8 cellular contexts compared by ENCODE assay signal in genomic region chr21:36104306-36105300, GRCh38. TPM values are rescaled to one million over a fixed set of nuclear protein-coding genes. Genes with fewer than 3 reads are reported as not detected.
DNase-seq lines count a peak whose midpoint lies in the region; ATAC-seq, FAIRE-seq and TF ChIP-seq lines count a peak whose summit lies in the region.

No MANE protein-coding gene starts in this region.

- H3K4me3 ChIP-seq in KMS-11 (IDR thresholded peaks at IDR 0.05; ENCODE audit: insufficient read depth, low read depth, low read length) (no peak overlapping the region), endothelial cell of umbilical vein (replicated peaks in 1 of 3; ENCODE audit: insufficient read depth in 1 of 3, low read depth in 1 of 3, low read length in 3 of 3) (no peak overlapping the region)

- TF ChIP-seq CTCF in KMS-11 (conservative IDR thresholded peaks at IDR 0.05; ENCODE audit: low read depth, low read length) (peak; percentile 25; the same call in 1 of the 2 replicates), endothelial cell of umbilical vein (IDR thresholded peaks at IDR 0.05; ENCODE audit: extremely low read depth in 1 of 2, insufficient read depth in 1 of 2, low read depth in 1 of 2, low read length in 2 of 2) (peak; percentile 55 to 68)

- intact Hi-C loops in endothelial cell of umbilical vein (cut with micrococcal nuclease): no loop called here

- POLR2A ChIA-PET in endothelial cell of umbilical vein (lab: Charles Lee): no interaction called here

- no peaks in the 10 kb centered on the region for H3K36me3 ChIP-seq in KMS-11 (ENCODE audit: insufficient read depth)
- H3K36me3 ChIP-seq in endothelial cell of umbilical vein (ENCODE audit: control insufficient read depth in 2 of 2, extremely low read depth in 1 of 2, insufficient read depth in 2 of 2, low read length in 2 of 2): no peaks in the 10 kb centered on the region

- no peaks in the 10 kb centered on the region for H3K9me3 ChIP-seq in endothelial cell of umbilical vein (replicated peaks; ENCODE audit: control insufficient read depth, insufficient read depth, low read length)

- no peaks in the 10 kb centered on the region for H3K9me1 ChIP-seq in endothelial cell of umbilical vein (replicated peaks; ENCODE audit: control insufficient read depth, extremely low read depth, insufficient read depth, low read length)

- H3K79me2 ChIP-seq in KMS-11 (ENCODE audit: insufficient read depth, low read depth): no peaks in the 10 kb centered on the region
- no peaks in the 10 kb centered on the region for H3K79me2 ChIP-seq in endothelial cell of umbilical vein (ENCODE audit: control insufficient read depth, insufficient read depth, low read length)

- H3K27ac ChIP-seq in KMS-11 (no peak overlapping the region), endothelial cell of umbilical vein (ENCODE audit: insufficient read depth, low read depth, low read length) (no peak overlapping the region)

- DNase-seq in activated CD8-positive, alpha-beta memory T cell treated with anti-CD3 and anti-CD28 coated beads for 1 hour (ENCODE audit: extremely low read depth in 1 of 2, low read depth in 1 of 2): peak; percentile 23 to 50
- peak; percentile 36 for DNase-seq in endothelial cell of umbilical vein (ENCODE audit: low read depth, low spot score)
- DNase-seq in mucosa of gallbladder (ENCODE audit: low spot score): peak; percentile 50
- peak; percentile 23 to 42 for DNase-seq in stimulated activated CD8-positive, alpha-beta memory T cell treated with anti-CD3 and anti-CD28 coated beads, Interleukin-7, amount 100 ng/mL, for 48 hours (ENCODE audit: extremely low read depth in 1 of 2, low read depth in 1 of 2)
- DNase-seq in SHP77 treated with DMSO at 0.1 percent for 48 hours (lab: John Stamatoyannopoulos, UW): no peak

- H3K9ac ChIP-seq in KMS-11 (no peak overlapping the region), endothelial cell of umbilical vein (replicated peaks; ENCODE audit: extremely low read depth, insufficient read depth, low read length) (no peak overlapping the region)

- FAIRE-seq in endothelial cell of umbilical vein (lab: Jason Lieb, UNC): no peak

- peaks cover 21% of the 10 kb centered on the region for H3K4me1 ChIP-seq in KMS-11 (ENCODE audit: low read depth, poor library complexity, severe bottlenecking)
- H3K4me1 ChIP-seq in endothelial cell of umbilical vein (ENCODE audit: control insufficient read depth, extremely low read depth, insufficient read depth, low read length): no peaks in the 10 kb centered on the region

- dilution Hi-C loops in endothelial cell of umbilical vein (cut with MboI; ENCODE audit: extremely low pct_ligation_motif_present, low sequenced_read_pairs): no loop called here

- no peak for TF ChIP-seq POLR2A in endothelial cell of umbilical vein (IDR thresholded peaks at IDR 0.05; ENCODE audit: low read depth, low read length)

- no peak overlapping the region for H3K4me2 ChIP-seq in KMS-11
- H3K4me2 ChIP-seq in endothelial cell of umbilical vein (ENCODE audit: insufficient read depth, low read length): peak overlapping the region; percentile 46

- H2AFZ ChIP-seq in KMS-11 (ENCODE audit: low read depth): no peak overlapping the region
- H2AFZ ChIP-seq in endothelial cell of umbilical vein (ENCODE audit: low read depth, low read length): no peak overlapping the region

- BruUV-seq in endothelial cell of umbilical vein (replicated peaks; lab: Mats Ljungman, UMichigan): no TSS peak

- ATAC-seq in HG02759 (IDR thresholded peaks at IDR 0.05; ENCODE audit: unreplicated experiment): no peak
- ATAC-seq in GM19023 (IDR thresholded peaks at IDR 0.05; ENCODE audit: unreplicated experiment): no peak

- H3K27me3 ChIP-seq in KMS-11 (ENCODE audit: insufficient read depth, low read depth) (no peaks in the 10 kb centered on the region), endothelial cell of umbilical vein (ENCODE audit: control insufficient read depth in 2 of 2, insufficient read depth in 2 of 2, low read length in 2 of 2) (peaks cover 38 to 48% of the 10 kb centered on the region in 2 experiments)

- H4K20me1 ChIP-seq in KMS-11 (ENCODE audit: insufficient read depth) (no peaks in the 10 kb centered on the region), endothelial cell of umbilical vein (replicated peaks; ENCODE audit: control insufficient read depth, extremely low read depth, insufficient read depth, low read length) (no peaks in the 10 kb centered on the region)

- CTCF ChIA-PET in endothelial cell of umbilical vein (lab: Charles Lee): interaction anchor here (0.6 to 1.4 kb wide), 22 partner anchors 9 to 1268 kb away, joined by 3 to 12 read pairs (median 4); partner anchors contain the start of genes CBR1 and SETD4

TF ChIP-seq in endothelial cell of umbilical vein, 7 proteins besides CTCF, POLR2A, EP300 and RAD21:
- no peak for TF ChIP-seq POLR2AphosphoS5 (IDR thresholded peaks at IDR 0.05; ENCODE audit: insufficient read depth, low read depth, low read length)
- no peak for TF ChIP-seq JUN (IDR thresholded peaks at IDR 0.05; ENCODE audit: borderline replicate concordance, insufficient read depth, insufficient read length, low read depth)
- TF ChIP-seq FOS (IDR thresholded peaks at IDR 0.05; ENCODE audit: borderline replicate concordance, insufficient read depth, low read length): no peak
- no peak for TF ChIP-seq MYC (IDR thresholded peaks at IDR 0.05; ENCODE audit: low read depth, low read length)
- TF ChIP-seq MAX (IDR thresholded peaks at IDR 0.05; ENCODE audit: insufficient read depth, insufficient read length): no peak
- no peak for TF ChIP-seq EZH2 (IDR thresholded peaks at IDR 0.05; ENCODE audit: borderline replicate concordance, low read depth, low read length, severe bottlenecking)
- no peak for TF ChIP-seq GATA2 (IDR thresholded peaks at IDR 0.05; ENCODE audit: insufficient read depth, insufficient read length, low read depth, low read length)

RNA-seq across cellular contexts. Expression of gene CBR3, which starts 30.3 kb away (rescaled TPM):
- 10.8 and 13.3 TPM in 2 replicates for total RNA-seq in endothelial cell of umbilical vein
- polyA plus RNA-seq in endothelial cell of umbilical vein: 8.5 and 9.7 TPM in 2 replicates
- 9.2 and 9.8 TPM in 2 replicates for polyA plus RNA-seq in endothelial cell of umbilical vein (2011; cell fraction: cytosol; rRNA removed)
- polyA plus RNA-seq in endothelial cell of umbilical vein (2011; cell fraction: nucleus; rRNA removed): 2.9 and 4.0 TPM in 2 replicates
- polyA plus RNA-seq in endothelial cell of umbilical vein (2012): 17.7 and 18.2 TPM in 2 replicates
- 4.0 and 5.8 TPM in 2 replicates for polyA minus RNA-seq in endothelial cell of umbilical vein
- 4.5 TPM for polyA minus RNA-seq in endothelial cell of umbilical vein (2011; cell fraction: cytosol; rRNA and poly(A)+ RNA removed)
- polyA minus RNA-seq in endothelial cell of umbilical vein (2011; cell fraction: nucleus; rRNA and poly(A)+ RNA removed): 0.77 and 2.6 TPM in 2 replicates
- total RNA-seq in mucosa of gallbladder: 4.8 TPM

RNA-seq across cellular contexts. Expression of gene CBR1, which starts 34.8 kb away (rescaled TPM):
- 37.2 and 41.3 TPM in 2 replicates for total RNA-seq in endothelial cell of umbilical vein
- polyA plus RNA-seq in endothelial cell of umbilical vein: 124 and 164 TPM in 2 replicates
- polyA plus RNA-seq in endothelial cell of umbilical vein (2011; cell fraction: cytosol; rRNA removed): 68.9 and 77.6 TPM in 2 replicates
- polyA plus RNA-seq in endothelial cell of umbilical vein (2011; cell fraction: nucleus; rRNA removed): 27.9 and 28.0 TPM in 2 replicates
- 42.1 and 46.3 TPM in 2 replicates for polyA plus RNA-seq in endothelial cell of umbilical vein (2012)
- 32.2 and 43.4 TPM in 2 replicates for polyA minus RNA-seq in endothelial cell of umbilical vein
- polyA minus RNA-seq in endothelial cell of umbilical vein (2011; cell fraction: cytosol; rRNA and poly(A)+ RNA removed): 87.5 TPM
- polyA minus RNA-seq in endothelial cell of umbilical vein (2011; cell fraction: nucleus; rRNA and poly(A)+ RNA removed): 5.2 and 10.6 TPM in 2 replicates
- 133 TPM for total RNA-seq in mucosa of gallbladder

RNA-seq across cellular contexts. Expression of gene SETD4, which starts 44.3 kb away (rescaled TPM):
- total RNA-seq in endothelial cell of umbilical vein: 19.6 and 25.1 TPM in 2 replicates
- polyA plus RNA-seq in endothelial cell of umbilical vein: 12.0 and 13.0 TPM in 2 replicates
- 11.1 and 12.5 TPM in 2 replicates for polyA plus RNA-seq in endothelial cell of umbilical vein (2011; cell fraction: cytosol; rRNA removed)
- 29.1 and 33.1 TPM in 2 replicates for polyA plus RNA-seq in endothelial cell of umbilical vein (2011; cell fraction: nucleus; rRNA removed)
- polyA plus RNA-seq in endothelial cell of umbilical vein (2012): 11.7 and 15.8 TPM in 2 replicates
- 16.9 and 17.8 TPM in 2 replicates for polyA minus RNA-seq in endothelial cell of umbilical vein
- 7.6 TPM for polyA minus RNA-seq in endothelial cell of umbilical vein (2011; cell fraction: cytosol; rRNA and poly(A)+ RNA removed)
- 11.6 and 24.5 TPM in 2 replicates for polyA minus RNA-seq in endothelial cell of umbilical vein (2011; cell fraction: nucleus; rRNA and poly(A)+ RNA removed)
- total RNA-seq in mucosa of gallbladder: 25.1 TPM

RNA-seq across cellular contexts. Expression of gene DOP1B, which starts 52.0 kb away (rescaled TPM):
- total RNA-seq in endothelial cell of umbilical vein (9.3 and 9.9 TPM in 2 replicates), mucosa of gallbladder (31.2 TPM)
- 3.7 and 4.0 TPM in 2 replicates for polyA plus RNA-seq in endothelial cell of umbilical vein
- polyA plus RNA-seq in endothelial cell of umbilical vein (2011; cell fraction: cytosol; rRNA removed): 3.2 and 3.9 TPM in 2 replicates
- polyA plus RNA-seq in endothelial cell of umbilical vein (2011; cell fraction: nucleus; rRNA removed): 5.9 and 10.1 TPM in 2 replicates
- polyA plus RNA-seq in endothelial cell of umbilical vein (2012): 6.7 and 7.3 TPM in 2 replicates
- 6.9 and 8.3 TPM in 2 replicates for polyA minus RNA-seq in endothelial cell of umbilical vein
- polyA minus RNA-seq in endothelial cell of umbilical vein (2011; cell fraction: cytosol; rRNA and poly(A)+ RNA removed): 1.8 TPM
- 7.9 and 9.7 TPM in 2 replicates for polyA minus RNA-seq in endothelial cell of umbilical vein (2011; cell fraction: nucleus; rRNA and poly(A)+ RNA removed)
